ENCODE assay signal across 21 cellular contexts in genomic region chr15:95931619-95932018, GRCh38.
"Had no signal": no experiment of that assay in that cellular context is flagged by ENCODE, and none has a peak within 500 bp of the region (broad histone marks: within the 10 kb centered on the region; RNA-seq: fewer than 3 reads in every experiment).

No MANE protein-coding gene starts in this region.

- H3K27me3 Mint-ChIP-seq: T-helper 17 cell had no signal

- ATAC-seq: Panc1, PC-3, SK-N-SH treated with all-trans-retinoic acid at 6 μM for 48 hours, T-helper 17 cell had no signal

- H3K27ac Mint-ChIP-seq: T-helper 17 cell had no signal

- H3K9ac ChIP-seq: KMS-11 had no signal

- H3K4me2 ChIP-seq: KMS-11 had no signal

- H3K4me3 Mint-ChIP-seq: T-helper 17 cell had no signal

- DNase-seq: MV-4-11, NCI-H1048, NCI-H1105, NCI-H1417, NCI-H1436 treated with DMSO at 0.1 percent for 48 hours, NCI-H1694, NCI-H1930, NCI-H2081, NCI-H2107, NCI-H2227 treated with DMSO at 0.1 percent for 48 hours, NCI-H69, NCI-H774, SHP77, T-helper 1 cell, T-helper 17 cell had no signal

- H3K4me1 Mint-ChIP-seq: T-helper 17 cell had no signal

- FAIRE-seq: HTR-8/SVneo had no signal

- H3K27ac ChIP-seq: KMS-11, RWPE1 had no signal
